In genomic region chr9:136721339-136722092, GRCh38 we compare ENCODE assay signal across 7 cellular contexts. TPM values are rescaled to one million over a fixed set of nuclear protein-coding genes. Genes with fewer than 3 reads are reported as not detected.
DNase-seq lines count a peak whose midpoint lies in the region; ATAC-seq and TF ChIP-seq lines count a peak whose summit lies in the region.
"Had no signal": no experiment of that assay in that cellular context is flagged by ENCODE, and none has a peak within 500 bp of the region (broad histone marks: within the 10 kb centered on the region; RNA-seq: fewer than 3 reads in every experiment).

No MANE protein-coding gene starts in this region.

- ATAC-seq in naive B cell (ENCODE audit: low read depth in 2 of 2), result no peak
- ATAC-seq: stimulated activated memory B cell treated with anti-CD40 and anti-IgM and Interleukin-4, amounts not matched to agents 10 μg/mL and 1 μg/mL and 100 μg/mL, for 72 hours had no signal

- H3K9me3 Mint-ChIP-seq in naive B cell (no peaks in the 10 kb centered on the region), glutamatergic neuron (ENCODE audit: unreplicated experiment) (peaks cover 6% of the 10 kb centered on the region)
- H3K9me3 Mint-ChIP-seq: stimulated activated memory B cell treated with anti-CD40 and anti-IgM and Interleukin-4, amounts not matched to agents 10 μg/mL and 1 μg/mL and 100 μg/mL, for 72 hours had no signal

- H3K9me3 ChIP-seq in HEK293 (ENCODE audit: control insufficient read depth, insufficient read depth, low read depth, low read length) (no peaks in the 10 kb centered on the region), hepatocyte (ENCODE audit: low read depth) (no peaks in the 10 kb centered on the region)

- peak; percentile 72 for DNase-seq in amniotic epithelial cell (ENCODE audit: low read depth)
- no peak for DNase-seq in naive B cell
- no peak for DNase-seq in glutamatergic neuron
- no peak for DNase-seq in NCI-H2227 (lab: John Stamatoyannopoulos, UW; ENCODE audit: unreplicated experiment)
- DNase-seq in hepatocyte (ENCODE audit: low spot score), result no peak

- H3K79me2 ChIP-seq in hepatocyte, result peaks cover 21% of the 10 kb centered on the region

- TF ChIP-seq CTCF in HEK293 (tag by site-specific recombination; IDR thresholded peaks at IDR 0.05), result no peak
- TF ChIP-seq CTCF in glutamatergic neuron (IDR thresholded peaks at IDR 0.05; ENCODE audit: partially characterized antibody, unreplicated experiment), result no peak
- no peak for TF ChIP-seq CTCF in hepatocyte (IDR thresholded peaks at IDR 0.05; ENCODE audit: poor library complexity)

- peaks cover 51% of the 10 kb centered on the region for H4K20me1 ChIP-seq in hepatocyte (ENCODE audit: insufficient read depth, poor library complexity, severe bottlenecking)

- H3K4me2 ChIP-seq in hepatocyte, result no peak overlapping the region

- H2AFZ ChIP-seq in hepatocyte, result no peak overlapping the region

- H3K36me3 Mint-ChIP-seq in naive B cell (peaks cover 2 to 17% of the 10 kb centered on the region in 2 donors), glutamatergic neuron (ENCODE audit: unreplicated experiment) (peaks cover 4% of the 10 kb centered on the region)

- H3K4me1 ChIP-seq in HEK293 (ENCODE audit: control insufficient read depth, insufficient read depth, low read length), result no peaks in the 10 kb centered on the region; the same call in 1 of the 2 replicates
- H3K4me1 ChIP-seq in hepatocyte (ENCODE audit: insufficient read depth), result peaks cover 22% of the 10 kb centered on the region

- CTCF ChIA-PET in HEK293 (lab: Yijun Ruan, JAX), result interaction anchor here (1.6 kb wide), 1 partner anchor 37 kb away, joined by 4 read pairs; the partner anchor contains the start of gene LCN8

- H3K4me3 ChIP-seq in HEK293 (ENCODE audit: low read depth, low read length) (no peak overlapping the region), hepatocyte (no peak overlapping the region)

- peaks cover 19 to 54% (median 44%) of the 10 kb centered on the region in 3 donors for H3K4me1 Mint-ChIP-seq in naive B cell
- peaks cover 12% of the 10 kb centered on the region for H3K4me1 Mint-ChIP-seq in glutamatergic neuron (ENCODE audit: low read depth, unreplicated experiment)

- H3K27ac ChIP-seq in HEK293 (ENCODE audit: extremely low read depth, low read depth, low read length) (peak overlapping the region; percentile 46), hepatocyte (no peak overlapping the region)

- POLR2A ChIA-PET in HEK293 (lab: Yijun Ruan, JAX), result interaction anchor here (1.8 to 3.8 kb wide), 2 partner anchors 8 to 35 kb away, joined by 4 to 25 read pairs; partner anchors contain the start of genes AGPAT2 and DIPK1B

- peak overlapping the region in 3 of 6 donors; percentile 25 to 60 (median 56) for H3K27ac Mint-ChIP-seq in naive B cell
- no peak overlapping the region for H3K27ac Mint-ChIP-seq in glutamatergic neuron (ENCODE audit: unreplicated experiment)

- H3K27me3 Mint-ChIP-seq in naive B cell (no peaks in the 10 kb centered on the region), glutamatergic neuron (ENCODE audit: unreplicated experiment) (peaks cover 10% of the 10 kb centered on the region)

- 86% methylated on average over 26 of the region's 30 CpGs for WGBS in hepatocyte (ENCODE audit: low lambda C conversion rate, missing lambda C conversion rate)

- no peaks in the 10 kb centered on the region for H3K27me3 ChIP-seq in hepatocyte

- H3K4me3 Mint-ChIP-seq in naive B cell (peak overlapping the region in 5 of 8 donors; percentile 9 to 80 (median 42)), glutamatergic neuron (ENCODE audit: unreplicated experiment) (no peak overlapping the region)
- H3K4me3 Mint-ChIP-seq: stimulated activated memory B cell treated with anti-CD40 and anti-IgM and Interleukin-4, amounts not matched to agents 10 μg/mL and 1 μg/mL and 100 μg/mL, for 72 hours had no signal

- H3K9me2 ChIP-seq in hepatocyte (replicated peaks; ENCODE audit: insufficient read depth), result no peaks in the 10 kb centered on the region

- H3K36me3 ChIP-seq in HEK293 (ENCODE audit: control insufficient read depth in 2 of 2, insufficient read depth in 1 of 2, low read length in 2 of 2), result peaks cover 0 to 70% of the 10 kb centered on the region in 2 experiments; a peak in 2 of 3 replicates
- no peaks in the 10 kb centered on the region for H3K36me3 ChIP-seq in hepatocyte (replicated peaks; ENCODE audit: insufficient read depth, low read depth)

TF ChIP-seq in HEK293, 187 proteins besides CTCF, POLR2A, EP300 and RAD21 (continues in another document):
- TF ChIP-seq ZNF155 (tag by site-specific recombination; IDR thresholded peaks at IDR 0.05) (no peak), BCL11A (tag by site-specific recombination; IDR thresholded peaks at IDR 0.05; ENCODE audit: low read depth) (peak; percentile 66), ZNF626 (tag by site-specific recombination; IDR thresholded peaks at IDR 0.05) (no peak), ZNF544 (tag by site-specific recombination; IDR thresholded peaks at IDR 0.05) (no peak), REPIN1 (tag by site-specific recombination; IDR thresholded peaks at IDR 0.05; ENCODE audit: low read depth) (no peak), PRDM10 (tag by site-specific recombination; IDR thresholded peaks at IDR 0.05) (peak; percentile 70), ZNF214 (tag by site-specific recombination; IDR thresholded peaks at IDR 0.05; ENCODE audit: borderline replicate concordance) (no peak), ZBTB26 (tag by site-specific recombination; optimal IDR thresholded peaks at IDR 0.05) (no peak), ELK4 (IDR thresholded peaks at IDR 0.05; ENCODE audit: borderline replicate concordance, low read depth, low read length) (no peak), ZBTB48 (tag by site-specific recombination; IDR thresholded peaks at IDR 0.05) (0 out of 2 replicates have a peak, but pooled peaks have one; percentile 18), ZNF48 (tag by site-specific recombination; IDR thresholded peaks at IDR 0.05) (no peak)

RNA-seq across cellular contexts. Expression of gene DIPK1B, which starts 9.1 kb away (rescaled TPM):
- polyA plus RNA-seq in naive B cell (ENCODE audit: low read depth in 6 of 6), result 10 to 100 TPM in 4 of 6 donors, 1 to 10 TPM in 1, under 1 TPM in 1; 0.91 to 71.6 (median 15.1) TPM
- 71.3 TPM for total RNA-seq in glutamatergic neuron (ENCODE audit: unreplicated experiment)
- total RNA-seq in hepatocyte, result 31.7 and 33.3 TPM in 2 replicates
- 39.4 and 47.3 TPM in 2 replicates for polyA plus RNA-seq in hepatocyte

RNA-seq across cellular contexts. Expression of gene LCN10, which starts 21.2 kb away (rescaled TPM):
- polyA plus RNA-seq in naive B cell (ENCODE audit: low read depth in 6 of 6) (10 to 100 TPM; 46.1 to 86.0 (median 65.3) TPM), hepatocyte (not detected in 2 replicates)
- total RNA-seq in glutamatergic neuron (ENCODE audit: unreplicated experiment) (not detected), hepatocyte (not detected in 2 replicates)

RNA-seq across cellular contexts. Expression of gene LCN6, which starts 26.8 kb away (rescaled TPM):
- not detected for polyA plus RNA-seq in naive B cell (ENCODE audit: low read depth in 6 of 6)
- not detected for total RNA-seq in glutamatergic neuron (ENCODE audit: unreplicated experiment)
- total RNA-seq in hepatocyte, result not detected in 2 replicates
- not detected in 2 replicates for polyA plus RNA-seq in hepatocyte

RNA-seq across cellular contexts. Expression of gene AGPAT2, which starts 34.3 kb away (rescaled TPM):
- polyA plus RNA-seq in naive B cell (ENCODE audit: low read depth in 6 of 6) (10 to 100 TPM; 36.1 to 59.9 (median 48.0) TPM), hepatocyte (242 and 249 TPM in 2 replicates)
- total RNA-seq in glutamatergic neuron (ENCODE audit: unreplicated experiment) (72.8 TPM), hepatocyte (125 and 136 TPM in 2 replicates)

RNA-seq across cellular contexts. Expression of gene LCN8, which starts 36.5 kb away (rescaled TPM):
- 10 to 100 TPM in 2 of 6 donors, under 1 TPM in 3, not detected in 1; 0.39 to 69.1 (median 0.73) TPM for polyA plus RNA-seq in naive B cell (ENCODE audit: low read depth in 6 of 6)
- not detected for total RNA-seq in glutamatergic neuron (ENCODE audit: unreplicated experiment)
- not detected in 2 replicates for total RNA-seq in hepatocyte
- polyA plus RNA-seq in hepatocyte, result not detected in 2 replicates
